In the genomic region with DNA sequence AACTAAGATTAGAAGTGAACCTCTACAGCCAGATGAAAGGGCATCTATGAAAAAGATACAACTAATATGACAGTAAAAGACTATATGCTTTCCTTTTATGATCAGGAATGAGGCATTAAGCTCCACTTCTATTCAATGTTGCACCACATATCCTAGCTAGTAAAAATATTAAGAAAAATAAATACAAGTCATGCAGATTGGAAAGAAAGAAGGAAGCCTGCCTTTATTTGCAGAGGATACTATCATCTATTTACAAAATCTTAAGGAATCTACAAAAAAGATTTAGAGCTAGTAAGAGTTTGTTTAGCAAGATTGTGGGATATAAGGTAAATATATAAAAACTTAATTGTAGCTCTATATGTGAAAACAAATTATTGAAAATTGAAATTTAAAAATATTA, we compare ENCODE assay signal across 26 cellular contexts.
"Had no signal": no experiment of that assay in that cellular context is flagged by ENCODE, and none has a peak within 500 bp of the region (broad histone marks: within the 10 kb centered on the region; RNA-seq: fewer than 3 reads in every experiment).

No MANE protein-coding gene starts in this region.

- H3K9me3 ChIP-seq: stomach, suprapubic skin, testis, thoracic aorta, thyroid gland, tibial artery, tibial nerve, transverse colon, upper lobe of left lung, upper lobe of right lung, uterus, vagina had no signal

- H3K27me3 ChIP-seq: stomach, suprapubic skin, testis, thyroid gland, tibial artery, tibial nerve, transverse colon, upper lobe of left lung, upper lobe of right lung, uterus, vagina had no signal

- ATAC-seq: stimulated activated effector memory CD8-positive, alpha-beta T cell treated with anti-CD3 and anti-CD28 coated beads, Interleukin-12 subunit alpha, Interleukin-12 subunit beta, amount 100 ng/mL, for 72 hours; stimulated activated memory B cell treated with anti-CD40 and anti-IgM and Interleukin-4, amounts not matched to agents 10 μg/mL and 1 μg/mL and 100 μg/mL, for 72 hours; stimulated activated naive B cell treated with anti-CD40 and anti-IgM and Interleukin-4, amounts not matched to agents 10 μg/mL and 1 μg/mL and 100 μg/mL, for 72 hours; stimulated activated naive CD8-positive, alpha-beta T cell treated with anti-CD3 and anti-CD28 coated beads, Interleukin-15, amount 100 ng/mL, for 72 hours; stimulated activated naive CD8-positive, alpha-beta T cell treated with anti-CD3 and anti-CD28 coated beads, Interleukin-15, Interleukin-2, amounts not matched to agents 100 U/mL and 50 U/mL, for 24 hours; upper lobe of right lung had no signal

- H3K4me1 ChIP-seq: stomach, suprapubic skin, testis, thyroid gland, tibial artery, tibial nerve, transverse colon, upper lobe of left lung, upper lobe of right lung, uterus, vagina had no signal

- H3K36me3 ChIP-seq: stomach, suprapubic skin, thoracic aorta, thyroid gland, transverse colon, upper lobe of left lung, upper lobe of right lung, uterus, vagina had no signal

- H3K27ac ChIP-seq: stomach, suprapubic skin, testis, thoracic aorta, thyroid gland, tibial artery, tibial nerve, transverse colon, upper lobe of left lung, upper lobe of right lung, uterus, vagina had no signal

- DNase-seq: stimulated activated CD4-positive, alpha-beta T cell treated with anti-CD3 and anti-CD28 coated beads, Interleukin-2, amount 100 ng/mL, for 48 hours; stimulated activated CD4-positive, alpha-beta T cell treated with anti-CD3 and anti-CD28 coated beads, Interleukin-4, amount 100 ng/mL, for 1 hour; stimulated activated CD4-positive, alpha-beta T cell treated with anti-CD3 and anti-CD28 coated beads, Interleukin-4, amount 100 ng/mL, for 24 hours; stimulated activated CD4-positive, alpha-beta T cell treated with anti-CD3 and anti-CD28 coated beads, Interleukin-4, amount 100 ng/mL, for 4 hours; stimulated activated CD8-positive, alpha-beta memory T cell treated with anti-CD3 and anti-CD28 coated beads, Interleukin-4, amount 100 ng/mL, for 48 hours; stimulated activated naive B cell treated with anti-CD40 and anti-IgM and Interleukin-4, amounts not matched to agents 10 μg/mL and 1 μg/mL and 100 μg/mL, for 72 hours; stimulated activated naive CD4-positive, alpha-beta T cell; stimulated activated naive CD4-positive, alpha-beta T cell treated with Interleukin-2 at 50 U/mL for 16 hours; stimulated activated naive CD8-positive, alpha-beta T cell treated with anti-CD3 and anti-CD28 coated beads, Interleukin-15, amount 100 ng/mL, for 72 hours; stimulated activated naive CD8-positive, alpha-beta T cell treated with anti-CD3 and anti-CD28 coated beads, Interleukin-15, Interleukin-2, amounts not matched to agents 100 U/mL and 50 U/mL, for 24 hours; stomach; substantia nigra; testis; thyroid gland; tibial artery; transverse colon; trophoblast cell; upper lobe of left lung; upper lobe of right lung; uterus had no signal

- H3K4me3 ChIP-seq: stomach, suprapubic skin, testis, thoracic aorta, thyroid gland, tibial artery, tibial nerve, transverse colon, upper lobe of left lung, upper lobe of right lung, uterus, vagina had no signal
